ENCODE assay signal across 23 cellular contexts in genomic region chr19:5341981-5342380, GRCh38. TPM values are rescaled to one million over a fixed set of nuclear protein-coding genes. Genes with fewer than 3 reads are reported as not detected.
DNase-seq lines count a peak whose midpoint lies in the region; TF ChIP-seq lines count a peak whose summit lies in the region.
"Had no signal": no experiment of that assay in that cellular context is flagged by ENCODE, and none has a peak within 500 bp of the region (broad histone marks: within the 10 kb centered on the region; RNA-seq: fewer than 3 reads in every experiment).

No MANE protein-coding gene starts in this region.

- no peaks in the 10 kb centered on the region for H3K9me3 ChIP-seq in CD8-positive, alpha-beta memory T cell (ENCODE audit: low read length)
- H3K9me3 ChIP-seq in smooth muscle cell (replicated peaks; ENCODE audit: low read depth) = no peaks in the 10 kb centered on the region
- H3K9me3 ChIP-seq: left lung, right atrium auricular region, spleen had no signal

- H4K20me1 ChIP-seq in smooth muscle cell (ENCODE audit: low read depth) = peaks cover 22% of the 10 kb centered on the region

- TF ChIP-seq CTCF in progenitor cell of endocrine pancreas (IDR thresholded peaks at IDR 0.05; ENCODE audit: unreplicated experiment) (no peak), GM20000 (IDR thresholded peaks at IDR 0.05; ENCODE audit: extremely low read depth, missing control alignments) (no peak), smooth muscle cell (IDR thresholded peaks at IDR 0.05; ENCODE audit: borderline replicate concordance, insufficient read depth, poor library complexity, severe bottlenecking) (no peak)

- H3K27ac Mint-ChIP-seq in CD8-positive, alpha-beta memory T cell = peak overlapping the region in 1 of 8 donors; percentile 25
- H3K27ac Mint-ChIP-seq in IgD-negative memory B cell (peak overlapping the region in 1 of 3 donors; percentile 51), immature natural killer cell (peak overlapping the region in 1 of 6 donors; percentile 56), progenitor cell of endocrine pancreas (no peak overlapping the region)

- 90% methylated on average over 4 of the region's 4 CpGs for WGBS in smooth muscle cell (ENCODE audit: low lambda C conversion rate)

- H2AFZ ChIP-seq in smooth muscle cell (ENCODE audit: low read depth) = no peak overlapping the region
- H2AFZ ChIP-seq: parathyroid adenoma had no signal

- CTCF ChIA-PET in CD8-positive, alpha-beta memory T cell (lab: Charles Lee) = no interaction called here

- no peaks in the 10 kb centered on the region for H3K36me3 ChIP-seq in CD8-positive, alpha-beta memory T cell (ENCODE audit: insufficient read depth, low read length)
- no peaks in the 10 kb centered on the region for H3K36me3 ChIP-seq in smooth muscle cell (ENCODE audit: low read depth)
- H3K36me3 ChIP-seq: brain microvascular endothelial cell, left lung, Peyer's patch, right atrium auricular region, spleen had no signal

- no peak overlapping the region for H3K4me2 ChIP-seq in smooth muscle cell

- H3K27ac ChIP-seq in CD8-positive, alpha-beta memory T cell (ENCODE audit: low read depth, low read length) = no peak overlapping the region
- H3K27ac ChIP-seq in smooth muscle cell (ENCODE audit: low read depth) = no peak overlapping the region
- H3K27ac ChIP-seq: brain microvascular endothelial cell, epithelial cell of prostate, left lung, parathyroid adenoma, Peyer's patch, right atrium auricular region, spleen had no signal

- H3K27me3 Mint-ChIP-seq in CD8-positive, alpha-beta memory T cell = peaks cover 31 to 49% of the 10 kb centered on the region in 2 donors
- H3K27me3 Mint-ChIP-seq in IgD-negative memory B cell (peaks cover 41% of the 10 kb centered on the region), immature natural killer cell (ENCODE audit: low read depth in 3 of 3) (peaks cover 6 to 25% (median 18%) of the 10 kb centered on the region in 3 donors), progenitor cell of endocrine pancreas (peaks cover 30% of the 10 kb centered on the region)

- POLR2A ChIA-PET in CD8-positive, alpha-beta memory T cell (lab: Charles Lee) = no interaction called here

- no peaks in the 10 kb centered on the region for H3K36me3 Mint-ChIP-seq in CD8-positive, alpha-beta memory T cell
- H3K36me3 Mint-ChIP-seq in IgD-negative memory B cell = no peaks in the 10 kb centered on the region
- no peaks in the 10 kb centered on the region for H3K36me3 Mint-ChIP-seq in immature natural killer cell
- no peaks in the 10 kb centered on the region for H3K36me3 Mint-ChIP-seq in progenitor cell of endocrine pancreas (ENCODE audit: insufficient read depth)

- H3K4me3 Mint-ChIP-seq in CD8-positive, alpha-beta memory T cell = peak overlapping the region; percentile 9 to 73 (median 61)
- H3K4me3 Mint-ChIP-seq in IgD-negative memory B cell (peak overlapping the region in 3 of 4 donors; percentile 75 to 88 (median 75)), immature natural killer cell (peak overlapping the region; percentile 31 to 75 (median 59)), progenitor cell of endocrine pancreas (ENCODE audit: low read depth) (peak overlapping the region; percentile 66)

- peaks cover 10% of the 10 kb centered on the region for H3K4me1 ChIP-seq in CD8-positive, alpha-beta memory T cell (ENCODE audit: insufficient read depth, low read length)
- H3K4me1 ChIP-seq in smooth muscle cell (ENCODE audit: low read depth) = peaks cover 12% of the 10 kb centered on the region
- H3K4me1 ChIP-seq: parathyroid adenoma had no signal

- H3K27me3 ChIP-seq in CD8-positive, alpha-beta memory T cell (ENCODE audit: insufficient read depth, low read length, poor library complexity, severe bottlenecking) = peaks cover 21% of the 10 kb centered on the region
- H3K27me3 ChIP-seq in smooth muscle cell (ENCODE audit: low read depth) = peaks cover 28% of the 10 kb centered on the region
- H3K27me3 ChIP-seq: brain microvascular endothelial cell had no signal

- H3K4me1 Mint-ChIP-seq in CD8-positive, alpha-beta memory T cell = peaks cover 6 to 21% (median 11%) of the 10 kb centered on the region in 3 donors
- peaks cover 0 to 7% (median 6%) of the 10 kb centered on the region in 3 donors for H3K4me1 Mint-ChIP-seq in IgD-negative memory B cell
- H3K4me1 Mint-ChIP-seq in immature natural killer cell = peaks cover 7 to 14% of the 10 kb centered on the region in 2 donors
- peaks cover 6% of the 10 kb centered on the region for H3K4me1 Mint-ChIP-seq in progenitor cell of endocrine pancreas (ENCODE audit: low read depth)

- H3F3A ChIP-seq in smooth muscle cell (ENCODE audit: low read depth) = no peaks in the 10 kb centered on the region

- no peak for DNase-seq in CD8-positive, alpha-beta memory T cell
- no peak for DNase-seq in immature natural killer cell
- DNase-seq in progenitor cell of endocrine pancreas (ENCODE audit: low spot score, unreplicated experiment) = no peak
- no peak for DNase-seq in GM20000 (ENCODE audit: low spot score)
- no peak for DNase-seq in C1 segment of cervical spinal cord (lab: John Stamatoyannopoulos, UW)
- DNase-seq in smooth muscle cell (lab: John Stamatoyannopoulos, UW; ENCODE audit: unreplicated experiment) = no peak
- DNase-seq: activated CD4-positive, alpha-beta T cell treated with anti-CD3 and anti-CD28 coated beads, Interleukin-2, amount 50 U/mL, for 48 hours; activated gamma-delta T cell; brain microvascular endothelial cell; GOT3; left lung; mesenchymal stem cell; NCI-H1105; NCI-H1930; NCI-H526 treated with DMSO at 0.1 percent for 48 hours; Peyer's patch; SIG-M5; spleen; SW 1271 had no signal

- H3K9ac ChIP-seq in smooth muscle cell (ENCODE audit: low read depth) = no peak overlapping the region
- H3K9ac ChIP-seq: parathyroid adenoma had no signal

- peaks cover 0 to 8% (median 5%) of the 10 kb centered on the region in 5 donors for H3K9me3 Mint-ChIP-seq in CD8-positive, alpha-beta memory T cell
- H3K9me3 Mint-ChIP-seq in IgD-negative memory B cell (peaks cover 0 to 5% (median 4%) of the 10 kb centered on the region in 3 donors), immature natural killer cell (peaks cover 0 to 5% (median 0%) of the 10 kb centered on the region in 6 donors), progenitor cell of endocrine pancreas (ENCODE audit: low read depth) (no peaks in the 10 kb centered on the region)

- no peaks in the 10 kb centered on the region for H3K79me2 ChIP-seq in smooth muscle cell (ENCODE audit: low read depth)
- H3K79me2 ChIP-seq: parathyroid adenoma had no signal

- H3K4me3 ChIP-seq in CD8-positive, alpha-beta memory T cell (ENCODE audit: low read length) = no peak overlapping the region
- no peak overlapping the region for H3K4me3 ChIP-seq in smooth muscle cell
- H3K4me3 ChIP-seq: left lung, Peyer's patch, right atrium auricular region, spleen had no signal

RNA-seq across cellular contexts. Expression of gene PTPRS, which starts 1.4 kb away (rescaled TPM):
- under 1 TPM; 0.22 to 0.31 TPM for total RNA-seq in CD8-positive, alpha-beta memory T cell
- polyA plus RNA-seq in CD8-positive, alpha-beta memory T cell = 0.30 TPM
- polyA plus RNA-seq in IgD-negative memory B cell = 0.86 TPM
- polyA plus RNA-seq in immature natural killer cell = under 1 TPM in 1 of 3 donors, not detected in 2; 0.10 TPM
- total RNA-seq in progenitor cell of endocrine pancreas = 219 and 234 TPM in 2 replicates
- 57.1 and 71.6 TPM in 2 replicates for total RNA-seq in smooth muscle cell
- polyA plus RNA-seq in smooth muscle cell = 24.8 and 30.2 TPM in 2 replicates

Comparison
In these comparisons a context has a peak if more than half of its experiments do, and no peak if none do; other contexts are left out.
1. RNA of gene PTPRS, which starts 1.4 kb away (polyA plus RNA-seq): 24.8 to 30.2 TPM in smooth muscle cell; 0.86 TPM in IgD-negative memory B cell (single experiment), 0.30 TPM in CD8-positive, alpha-beta memory T cell (single experiment) and 0.10 TPM in immature natural killer cell; every median in the first group is over 10 times any median in the second.
2. Peak in every context shown above with its lines, with median percentiles within 50 percentile points of each other: H3K4me3 Mint-ChIP-seq.